In genomic region chr15:55322452-55322851, GRCh38 we compare ENCODE assay signal across 17 cellular contexts.
"Had no signal": no experiment of that assay in that cellular context is flagged by ENCODE, and none has a peak within 500 bp of the region (broad histone marks: within the 10 kb centered on the region; RNA-seq: fewer than 3 reads in every experiment).

No MANE protein-coding gene starts in this region.

- H3K27ac Mint-ChIP-seq: activated CD8-positive, alpha-beta T cell treated with anti-CD3 and anti-CD28 coated beads for 36 hours; activated naive CD8-positive, alpha-beta T cell treated with anti-CD3 and anti-CD28 coated beads, Interleukin-2, amount 50 U/mL, for 24 hours; activated T-helper 1 cell treated with anti-CD3 and anti-CD28 coated beads, Interleukin-12 subunit alpha, Interleukin-12 subunit beta, Interleukin-2, Interleukin-4 antibody, amounts not matched to agents 30 ng/mL and 10 ng/mL and 1 ng/mL, durations not matched to agents 14 hours and 24 hours and 36 hours had no signal

- H3K9me3 ChIP-seq: ascending aorta, esophagus muscularis mucosa, mucosa of descending colon, psoas muscle, sigmoid colon, upper lobe of right lung had no signal

- H3K27me3 Mint-ChIP-seq: activated CD8-positive, alpha-beta T cell treated with anti-CD3 and anti-CD28 coated beads for 36 hours; activated naive CD8-positive, alpha-beta T cell treated with anti-CD3 and anti-CD28 coated beads, Interleukin-2, amount 50 U/mL, for 24 hours; naive thymus-derived CD8-positive, alpha-beta T cell; stimulated activated naive CD8-positive, alpha-beta T cell treated with anti-CD3 and anti-CD28 coated beads, Interleukin-15, Interleukin-2, amounts not matched to agents 100 ng/mL and 50 ng/mL, for 24 hours had no signal

- H3K27me3 ChIP-seq: ascending aorta, esophagus muscularis mucosa, sigmoid colon, upper lobe of right lung had no signal

- DNase-seq: activated CD8-positive, alpha-beta memory T cell treated with anti-CD3 and anti-CD28 coated beads, Interleukin-2, amount 50 U/mL, for 4 hours; activated CD8-positive, alpha-beta T cell treated with anti-CD3 and anti-CD28 coated beads for 36 hours; activated naive CD4-positive, alpha-beta T cell treated with Interleukin-2 at 50 U/mL for 16 hours; activated naive CD8-positive, alpha-beta T cell treated with anti-CD3 and anti-CD28 coated beads, Interleukin-2, amount 50 U/mL, for 24 hours; immature natural killer cell; left cardiac atrium; mammary epithelial cell; mucosa of descending colon; naive thymus-derived CD8-positive, alpha-beta T cell; psoas muscle; sigmoid colon; stimulated activated CD4-positive, alpha-beta T cell treated with anti-CD3 and anti-CD28 coated beads, Interleukin-12 subunit alpha, Interleukin-12 subunit beta, amount 100 ng/mL, for 4 hours; upper lobe of right lung had no signal

- H3K4me3 ChIP-seq: ascending aorta, esophagus muscularis mucosa, mucosa of descending colon, psoas muscle, sigmoid colon, upper lobe of right lung had no signal

- H3K27ac ChIP-seq: ascending aorta, esophagus muscularis mucosa, psoas muscle, sigmoid colon, upper lobe of right lung had no signal

- H3K9me3 Mint-ChIP-seq: activated CD8-positive, alpha-beta T cell treated with anti-CD3 and anti-CD28 coated beads for 36 hours; activated naive CD8-positive, alpha-beta T cell treated with anti-CD3 and anti-CD28 coated beads, Interleukin-2, amount 50 U/mL, for 24 hours; activated T-helper 1 cell treated with anti-CD3 and anti-CD28 coated beads, Interleukin-12 subunit alpha, Interleukin-12 subunit beta, Interleukin-2, Interleukin-4 antibody, amounts not matched to agents 30 ng/mL and 10 ng/mL and 1 ng/mL, durations not matched to agents 14 hours and 24 hours and 36 hours; immature natural killer cell; naive thymus-derived CD8-positive, alpha-beta T cell; stimulated activated naive CD8-positive, alpha-beta T cell treated with anti-CD3 and anti-CD28 coated beads, Interleukin-15, Interleukin-2, amounts not matched to agents 100 ng/mL and 50 ng/mL, for 24 hours had no signal

- H3K4me3 Mint-ChIP-seq: activated CD8-positive, alpha-beta T cell treated with anti-CD3 and anti-CD28 coated beads for 36 hours; activated naive CD8-positive, alpha-beta T cell treated with anti-CD3 and anti-CD28 coated beads, Interleukin-2, amount 50 U/mL, for 24 hours; stimulated activated naive CD8-positive, alpha-beta T cell treated with anti-CD3 and anti-CD28 coated beads, Interleukin-15, Interleukin-2, amounts not matched to agents 100 ng/mL and 50 ng/mL, for 24 hours had no signal
